ENCODE assay signal across 8 cellular contexts in genomic region chr3:128727485-128727884, GRCh38. TPM values are rescaled to one million over a fixed set of nuclear protein-coding genes. Genes with fewer than 3 reads are reported as not detected.
A peak's percentile ranks its signal among the peaks of the same experiment; 100 is the strongest.
DNase-seq lines count a peak whose midpoint lies in the region; ATAC-seq, FAIRE-seq and TF ChIP-seq lines count a peak whose summit lies in the region.

No MANE protein-coding gene starts in this region.

- FAIRE-seq in HepG2 (lab: Jason Lieb, UNC), result no peak

- CTCF ChIA-PET in activated CD4-positive, alpha-beta T cell treated with anti-CD3 and anti-CD28 coated beads, Interleukin-2, amount 10 ng/mL, durations not matched to agents 7 days and 5 days (lab: Charles Lee), result interaction anchor here (0.6 to 3.4 kb wide), 10 partner anchors 9 to 458 kb away, joined by 3 to 12 read pairs (median 3); no protein-coding TSS in a partner anchor
- CTCF ChIA-PET in HepG2 (lab: Yijun Ruan, JAX; ENCODE audit: low intra/inter-chr PET ratio, low total read pairs), result no interaction called here

- H3K4me2 ChIP-seq in HepG2 (ENCODE audit: low read depth, low read length), result peak overlapping the region; percentile 90

- POLR2A ChIA-PET in activated CD4-positive, alpha-beta T cell treated with anti-CD3 and anti-CD28 coated beads, Interleukin-2, amount 10 ng/mL, durations not matched to agents 7 days and 5 days (lab: Charles Lee), result no interaction called here
- POLR2A ChIA-PET in HepG2 (lab: Yijun Ruan, JAX), result interaction anchor here (1.7 kb wide), 1 partner anchor 47 kb away, joined by 13 read pairs; no protein-coding TSS in a partner anchor

- H3K4me3 ChIP-seq in ascending aorta (peak overlapping the region; percentile 89 to 97), HepG2 (replicated peaks in 1 of 3; ENCODE audit: insufficient read depth in 1 of 3, low read depth in 2 of 3, low read length in 3 of 3) (peak overlapping the region; percentile 83 to 93 (median 92)), thoracic aorta (peak overlapping the region; percentile 97)

- H4K20me1 ChIP-seq in HepG2 (ENCODE audit: insufficient read depth, low read length), result peaks cover 52% of the 10 kb centered on the region

- H3K9ac ChIP-seq in HepG2 (ENCODE audit: insufficient read depth, low read depth, low read length), result peak overlapping the region; percentile 89

- DNase-seq in activated CD4-positive, alpha-beta T cell treated with anti-CD3 and anti-CD28 coated beads, Interleukin-2, amount 10 ng/mL, durations not matched to agents 7 days and 5 days, result peak; percentile 9
- no peak for DNase-seq in activated CD4-positive, alpha-beta T cell treated with anti-CD3 and anti-CD28 coated beads, Interleukin-2, amount 50 U/mL, for 1 hour
- DNase-seq in ascending aorta (ENCODE audit: low spot score in 2 of 2) (no peak), HepG2 (ENCODE audit: low spot score) (no peak), thoracic aorta (ENCODE audit: low spot score) (no peak), putamen (ENCODE audit: low spot score) (no peak)
- DNase-seq in activated CD4-positive, CD25-positive, alpha-beta regulatory T cell treated with anti-CD3 and anti-CD28 coated beads, Interleukin-2, amount 50 U/mL, for 72 hours, result no peak
- DNase-seq in central memory CD4-positive, alpha-beta T cell, result no peak

- no peaks in the 10 kb centered on the region for H3K27me3 Mint-ChIP-seq in activated CD4-positive, alpha-beta T cell treated with anti-CD3 and anti-CD28 coated beads, Interleukin-2, amount 10 ng/mL, durations not matched to agents 7 days and 5 days

- peaks cover 0 to 29% of the 10 kb centered on the region in 2 donors for H3K4me1 ChIP-seq in ascending aorta
- H3K4me1 ChIP-seq in HepG2 (ENCODE audit: insufficient read depth, low read length), result peaks cover 59% of the 10 kb centered on the region
- H3K4me1 ChIP-seq in thoracic aorta (ENCODE audit: control insufficient read depth in 1 of 2, low read depth in 2 of 2), result peaks cover 31 to 57% of the 10 kb centered on the region in 2 donors

- no peaks in the 10 kb centered on the region for H3K36me3 ChIP-seq in ascending aorta
- peaks cover 0 to 1% of the 10 kb centered on the region in 2 experiments; a peak in 2 of 5 replicates for H3K36me3 ChIP-seq in HepG2 (replicated peaks in 1 of 2; ENCODE audit: control insufficient read depth in 1 of 2, insufficient read depth in 2 of 2, low read length in 2 of 2)
- no peaks in the 10 kb centered on the region for H3K36me3 ChIP-seq in thoracic aorta

- peaks cover 62% of the 10 kb centered on the region for H3K4me1 Mint-ChIP-seq in activated CD4-positive, alpha-beta T cell treated with anti-CD3 and anti-CD28 coated beads, Interleukin-2, amount 10 ng/mL, durations not matched to agents 7 days and 5 days

- TF ChIP-seq RAD21 in HepG2 (CRISPR knock-in tag; IDR thresholded peaks at IDR 0.05), result no peak

- no peaks in the 10 kb centered on the region for H3K9me3 ChIP-seq in ascending aorta
- H3K9me3 ChIP-seq in HepG2 (ENCODE audit: low read length), result no peaks in the 10 kb centered on the region
- no peaks in the 10 kb centered on the region for H3K9me3 ChIP-seq in thoracic aorta

- H3K9me3 Mint-ChIP-seq in activated CD4-positive, alpha-beta T cell treated with anti-CD3 and anti-CD28 coated beads, Interleukin-2, amount 10 ng/mL, durations not matched to agents 7 days and 5 days, result no peaks in the 10 kb centered on the region

- H3K4me3 Mint-ChIP-seq in activated CD4-positive, alpha-beta T cell treated with anti-CD3 and anti-CD28 coated beads, Interleukin-2, amount 10 ng/mL, durations not matched to agents 7 days and 5 days, result peak overlapping the region; percentile 81

- no peak overlapping the region for H2AFZ ChIP-seq in HepG2 (ENCODE audit: low read length)

- H3K27ac Mint-ChIP-seq in activated CD4-positive, alpha-beta T cell treated with anti-CD3 and anti-CD28 coated beads, Interleukin-2, amount 10 ng/mL, durations not matched to agents 7 days and 5 days, result peak overlapping the region; percentile 85

- TF ChIP-seq CTCF in ascending aorta (IDR thresholded peaks at IDR 0.05), result no peak
- no peak for TF ChIP-seq CTCF in HepG2 (CRISPR knock-in tag; IDR thresholded peaks at IDR 0.05)
- no peak for TF ChIP-seq CTCF in thoracic aorta (IDR thresholded peaks at IDR 0.05)

- peaks cover 63% of the 10 kb centered on the region for H3K79me2 ChIP-seq in HepG2 (ENCODE audit: insufficient read depth, low read length)

- TF ChIP-seq EP300 in HepG2 (IDR thresholded peaks at IDR 0.05; ENCODE audit: low read depth in 2 of 2, low read length in 2 of 2), result no peak
- TF ChIP-seq EP300 in HepG2 (CRISPR knock-in tag; IDR thresholded peaks at IDR 0.05; ENCODE audit: borderline replicate concordance), result no peak

- no peak for TF ChIP-seq POLR2A in HepG2 (IDR thresholded peaks at IDR 0.05; ENCODE audit: insufficient read depth in 1 of 2, low read depth in 2 of 2, low read length in 2 of 2)

- H3K36me3 Mint-ChIP-seq in activated CD4-positive, alpha-beta T cell treated with anti-CD3 and anti-CD28 coated beads, Interleukin-2, amount 10 ng/mL, durations not matched to agents 7 days and 5 days (ENCODE audit: low read depth), result peaks cover 26% of the 10 kb centered on the region

- H3K27ac ChIP-seq in ascending aorta (peak overlapping the region in 1 of 2 donors; percentile 95), HepG2 (ENCODE audit: extremely low read length, insufficient read depth, low read length) (peak overlapping the region; percentile 84), thoracic aorta (peak overlapping the region in 1 of 2 donors; percentile 96)

- in situ Hi-C loops in HepG2 (cut with HindIII; ENCODE audit: extremely low pct_ligation_motif_present, low pct_unique_long_range_greater_than_20kb), result no loop called here

- no TSS peak for BruUV-seq in HepG2 (replicated peaks; lab: Mats Ljungman, UMichigan)

- H3K27me3 ChIP-seq in ascending aorta (no peaks in the 10 kb centered on the region), HepG2 (ENCODE audit: control insufficient read depth in 1 of 2, insufficient read depth in 2 of 2, low read length in 2 of 2) (no peaks in the 10 kb centered on the region; a peak in 1 of 5 replicates), thoracic aorta (replicated peaks; ENCODE audit: insufficient read depth) (no peaks in the 10 kb centered on the region)

- WGBS in HepG2 (ENCODE audit: low lambda C conversion rate), result 5% methylated on average over 6 of the region's 6 CpGs

- intact Hi-C loops in ascending aorta (cut with DNase I) (loop anchor here (2.0 to 10.0 kb wide), 7 partner anchors 70 to 1133 kb away; partner anchors contain the start of genes ACAD9, EEFSEC, MCM2 and SEC61A1), HepG2 (cut with micrococcal nuclease; ENCODE audit: unreplicated experiment) (loop anchor here (5.0 kb wide), 2 partner anchors 45 to 55 kb away; no protein-coding TSS in a partner anchor)

- ATAC-seq in HepG2 (no peak), thoracic aorta (ENCODE audit: insufficient number of reproducible peaks, low FRiP score, low read depth) (no peak)

TF ChIP-seq in HepG2, 621 proteins besides CTCF, POLR2A, EP300 and RAD21 (continues in another document):
- TF ChIP-seq NFYB (CRISPR knock-in tag; IDR thresholded peaks at IDR 0.05) (no peak), GMEB1 (CRISPR knock-in tag; IDR thresholded peaks at IDR 0.05; ENCODE audit: borderline replicate concordance) (no peak), SIX1 (CRISPR knock-in tag; IDR thresholded peaks at IDR 0.05; ENCODE audit: borderline replicate concordance) (no peak), MZF1 (CRISPR knock-in tag; IDR thresholded peaks at IDR 0.05; ENCODE audit: borderline replicate concordance) (no peak), ZNF83 (CRISPR knock-in tag; IDR thresholded peaks at IDR 0.05; ENCODE audit: borderline replicate concordance) (no peak), ZNF10 (CRISPR knock-in tag; IDR thresholded peaks at IDR 0.05; ENCODE audit: borderline replicate concordance, low read depth) (no peak), ZNF446 (CRISPR knock-in tag; IDR thresholded peaks at IDR 0.05) (no peak)

RNA-seq across cellular contexts. Expression of gene RAB7A, which starts 1.5 kb away (rescaled TPM):
- total RNA-seq in activated CD4-positive, alpha-beta T cell treated with anti-CD3 and anti-CD28 coated beads, Interleukin-2, amount 10 ng/mL, durations not matched to agents 7 days and 5 days, result 100 to 1,000 TPM; 226 to 264 TPM
- 90.3 TPM for total RNA-seq in ascending aorta
- 26.5 and 49.0 TPM in 2 replicates for total RNA-seq in HepG2 (2016; rRNA removed; fragmentation: Illumina TruSeq; extraction: Trizol)
- total RNA-seq in HepG2 (2016; cell fraction: cytosol; rRNA removed; fragmentation: Illumina TruSeq; extraction: Trizol; ENCODE audit: low read depth), result 38.7 and 41.1 TPM in 2 replicates
- 28.3 and 46.8 TPM in 2 replicates for total RNA-seq in HepG2 (2016; cell fraction: insoluble cytoplasmic fraction; rRNA removed; fragmentation: Illumina TruSeq; extraction: Trizol)
- 17.9 and 21.7 TPM in 2 replicates for total RNA-seq in HepG2 (2016; cell fraction: membrane; rRNA removed; fragmentation: Illumina TruSeq; extraction: Trizol)
- total RNA-seq in HepG2 (2016; cell fraction: nucleus; rRNA removed; fragmentation: Illumina TruSeq; extraction: Trizol), result 23.4 and 24.9 TPM in 2 replicates
- polyA plus RNA-seq in HepG2 (2011; rRNA removed), result 151 and 182 TPM in 2 replicates
- 150 and 192 TPM in 2 replicates for polyA plus RNA-seq in HepG2 (2011; cell fraction: cytosol; rRNA removed)
- polyA plus RNA-seq in HepG2 (2011; cell fraction: nucleus; rRNA removed), result 22.3 and 35.1 TPM in 2 replicates
- 113 and 143 TPM in 2 replicates for polyA plus RNA-seq in HepG2 (2012)
- 9.2 and 10.5 TPM in 2 replicates for polyA plus RNA-seq in HepG2 (2016; cell fraction: cytosol; fragmentation: Illumina TruSeq; extraction: Trizol; ENCODE audit: low read depth)
- 212 and 261 TPM in 2 replicates for polyA plus RNA-seq in HepG2 (2016; cell fraction: insoluble cytoplasmic fraction; fragmentation: Illumina TruSeq; extraction: Trizol; ENCODE audit: low read depth)
- 28.1 and 31.8 TPM in 2 replicates for polyA plus RNA-seq in HepG2 (2016; cell fraction: membrane; fragmentation: Illumina TruSeq; extraction: Trizol; ENCODE audit: low read depth)
- 82.8 and 96.0 TPM in 2 replicates for polyA plus RNA-seq in HepG2 (2016; cell fraction: nucleus; fragmentation: Illumina TruSeq; extraction: Trizol; ENCODE audit: insufficient read depth, low read depth)
- polyA minus RNA-seq in HepG2 (2011; rRNA and poly(A)+ RNA removed; ENCODE audit: low replicate concordance), result 149 and 160 TPM in 2 replicates
- polyA minus RNA-seq in HepG2 (2011; cell fraction: cytosol; rRNA and poly(A)+ RNA removed), result 58.7 and 72.0 TPM in 2 replicates
- polyA minus RNA-seq in HepG2 (2011; cell fraction: nucleus; rRNA and poly(A)+ RNA removed), result 34.9 and 44.1 TPM in 2 replicates
- total RNA-seq in thoracic aorta, result 100 to 1,000 TPM in 1 of 2 donors, 10 to 100 TPM in 1; 73.1 to 108 TPM
